Comparison of ENCODE assay signal across 10 cellular contexts in genomic region chr13:22427783-22428182, GRCh38.
"Had no signal": no experiment of that assay in that cellular context is flagged by ENCODE, and none has a peak within 500 bp of the region (broad histone marks: within the 10 kb centered on the region; RNA-seq: fewer than 3 reads in every experiment).

No MANE protein-coding gene starts in this region.

- H3K27me3 ChIP-seq: tibial artery, upper lobe of left lung had no signal

- H3K4me1 ChIP-seq: tibial artery had no signal

- H3K27ac ChIP-seq: dorsolateral prefrontal cortex, tibial artery had no signal

- H3K36me3 ChIP-seq: tibial artery, upper lobe of left lung had no signal

- DNase-seq: cortex of kidney; dorsolateral prefrontal cortex; effector CD8-positive, alpha-beta T cell; foreskin melanocyte; immature natural killer cell; naive thymus-derived CD4-positive, alpha-beta T cell; nephron progenitor cell; stimulated activated CD4-positive, alpha-beta T cell treated with anti-CD3 and anti-CD28 coated beads, Interleukin-4, amount 100 ng/mL, for 24 hours; tibial artery; upper lobe of left lung had no signal

- H3K9me3 ChIP-seq: tibial artery, upper lobe of left lung had no signal

- H3K4me3 ChIP-seq: dorsolateral prefrontal cortex, tibial artery, upper lobe of left lung had no signal
